1 cellular context compared by ENCODE assay signal in genomic region chr6:99424761-99425646, GRCh38.
TF ChIP-seq lines count a peak whose summit lies in the region.

TSS of gene PNISR (minus strand) at chr6:99425308. CDS start at chr6:99414659, 10,649 bp downstream.

TF ChIP-seq in A549, 52 proteins besides CTCF, POLR2A, EP300 and RAD21 (continued from another document):
- no peak for TF ChIP-seq SMC3 (IDR thresholded peaks at IDR 0.05)
- TF ChIP-seq NFE2L2 (conservative IDR thresholded peaks at IDR 0.05; ENCODE audit: low read length) = no peak
- TF ChIP-seq ZSCAN20 (CRISPR knock-in tag; IDR thresholded peaks at IDR 0.05) = no peak
- TF ChIP-seq MAZ (IDR thresholded peaks at IDR 0.05; ENCODE audit: borderline replicate concordance, low read depth, low read length) = 0 out of 2 replicates have a peak, but pooled peaks have one; percentile 55
- 0 out of 3 replicates have a peak, but pooled peaks have one; percentile 49 for TF ChIP-seq BCL3 (IDR thresholded peaks at IDR 0.05)
- no peak for TF ChIP-seq KDM1A (IDR thresholded peaks at IDR 0.05; ENCODE audit: low read depth)
